Comparison of ENCODE assay signal across 12 cellular contexts in the genomic region with DNA sequence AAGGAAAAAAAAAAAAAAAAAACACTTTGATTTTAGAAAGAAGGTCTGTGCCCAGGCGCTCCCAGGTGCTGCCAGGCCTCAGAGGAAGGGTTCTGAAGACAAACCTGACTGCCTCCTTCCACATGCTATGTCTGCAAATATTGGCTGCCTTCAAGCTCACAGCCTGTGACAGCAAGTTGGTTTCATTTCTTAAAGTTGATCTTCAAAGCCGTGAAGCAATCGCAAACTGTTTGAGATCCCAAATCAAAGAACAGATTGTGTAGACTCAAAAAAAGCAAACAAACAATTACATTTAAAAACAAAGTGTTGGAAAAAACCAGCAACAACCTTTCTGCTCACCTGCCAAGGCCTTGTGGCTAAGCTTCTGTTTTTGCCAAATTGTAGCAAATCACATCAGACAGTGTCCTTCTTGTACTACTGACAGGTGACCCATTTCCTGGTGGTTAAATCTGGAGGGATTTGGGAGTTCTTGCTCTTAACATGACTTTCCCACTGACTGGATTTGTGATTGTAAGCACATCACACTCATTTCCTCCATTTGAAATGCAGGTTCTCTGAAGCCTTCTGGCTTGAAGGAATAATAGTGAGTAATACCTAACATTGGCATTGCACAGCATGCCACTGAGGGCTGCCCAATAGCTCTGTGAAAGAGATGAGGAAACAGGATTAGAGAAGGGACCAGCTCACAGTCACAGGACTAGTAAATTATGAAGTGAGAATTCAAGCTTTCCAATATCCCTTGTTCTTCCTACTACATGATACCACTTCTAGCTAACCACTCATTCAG.
DNase-seq lines count a peak whose midpoint lies in the region; ATAC-seq, FAIRE-seq and TF ChIP-seq lines count a peak whose summit lies in the region.
"Had no signal": no experiment of that assay in that cellular context is flagged by ENCODE, and none has a peak within 500 bp of the region (broad histone marks: within the 10 kb centered on the region; RNA-seq: fewer than 3 reads in every experiment).

No MANE protein-coding gene starts in this region.

- WGBS in pancreas, 2 donors = 46 to 51% methylated on average over 3 of the region's 3 CpGs

- DNase-seq in Daoy (ENCODE audit: low read depth) (peak; percentile 19), NCI-H226 (peak; percentile 26), epithelial cell of esophagus (ENCODE audit: low read depth) (peak; percentile 83), pancreas (no peak), SKM-1 treated with dmso at 0.1 percent for 144 hours (lab: John Stamatoyannopoulos, UW; ENCODE audit: unreplicated experiment) (no peak), putamen (ENCODE audit: low spot score) (no peak)
- DNase-seq: Calu3, heart left ventricle, NCI-H446 had no signal

- no peaks in the 10 kb centered on the region for H3K9me3 ChIP-seq in pancreas
- H3K9me3 ChIP-seq: heart left ventricle had no signal

- peaks cover 0 to 11% (median 0%) of the 10 kb centered on the region in 3 donors for H3K4me1 ChIP-seq in pancreas

- H3K27ac ChIP-seq in pancreas = peak overlapping the region in 1 of 4 donors; percentile 1
- H3K27ac ChIP-seq: cardiac muscle cell, heart left ventricle had no signal

- H3K27me3 ChIP-seq in pancreas = no peaks in the 10 kb centered on the region
- H3K27me3 ChIP-seq: cardiac muscle cell, heart left ventricle had no signal

- ATAC-seq in pancreas = peak in 3 of 4 donors; percentile 62 to 79 (median 73)
- ATAC-seq in HG02798 (IDR thresholded peaks at IDR 0.05; ENCODE audit: poor library complexity, unreplicated experiment) = no peak
- no peak for ATAC-seq in GM18858 (IDR thresholded peaks at IDR 0.05; ENCODE audit: unreplicated experiment)

- FAIRE-seq in pancreas (lab: Jason Lieb, UNC) = no peak

- H3K36me3 ChIP-seq in pancreas = no peaks in the 10 kb centered on the region
- H3K36me3 ChIP-seq: cardiac muscle cell, heart left ventricle had no signal

- H3K4me3 ChIP-seq in epithelial cell of esophagus (ENCODE audit: low read length) (no peak overlapping the region), pancreas (no peak overlapping the region)
- H3K4me3 ChIP-seq: cardiac muscle cell, heart left ventricle had no signal

- intact Hi-C loops in pancreas (cut with DNase I) = no loop called here

- TF ChIP-seq CTCF in epithelial cell of esophagus (IDR thresholded peaks at IDR 0.05; ENCODE audit: insufficient read depth, low read depth, low read length, missing control alignments) = no peak
- no peak for TF ChIP-seq CTCF in pancreas (IDR thresholded peaks at IDR 0.05)

Comparison
In these comparisons a context has a peak if more than half of its experiments do, and no peak if none do; other contexts are left out.
1. DNase-seq: peak in Daoy (single experiment), NCI-H226 (single experiment) and epithelial cell of esophagus (single experiment); none in pancreas (0 of 6), SKM-1 treated with dmso at 0.1 percent for 144 hours (single experiment) and putamen (single experiment).
2. ATAC-seq: peak in pancreas (3 of 4); none in HG02798 (single experiment) and GM18858 (single experiment).